Comparison of ENCODE assay signal across 8 cellular contexts in the genomic region with DNA sequence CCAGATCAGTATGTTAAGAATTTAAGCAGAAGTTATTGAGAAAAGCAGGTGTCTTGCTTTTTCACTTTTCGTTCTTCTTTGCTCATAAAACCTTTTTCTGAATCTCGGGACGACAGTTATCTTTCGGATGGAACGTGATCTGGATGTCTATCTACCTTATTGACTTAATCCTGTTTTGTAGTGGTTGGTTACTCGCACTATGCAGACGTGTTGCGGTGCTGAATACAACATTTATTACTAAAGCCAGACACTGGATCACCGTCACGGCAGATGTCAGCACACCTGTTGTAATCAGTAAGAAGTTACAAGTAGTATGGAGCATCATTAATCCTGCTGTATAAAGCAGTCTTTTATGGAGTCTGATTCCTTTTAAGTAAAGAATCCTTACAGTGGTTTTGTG. TPM values are rescaled to one million over a fixed set of nuclear protein-coding genes. Genes with fewer than 3 reads are reported as not detected.
DNase-seq lines count a peak whose midpoint lies in the region; ATAC-seq and TF ChIP-seq lines count a peak whose summit lies in the region.

No MANE protein-coding gene starts in this region.

- 0 to 12% methylated on average over 3 to 10 of the region's 10 CpGs for WGBS in endodermal cell (ENCODE audit: insufficient coverage in 1 of 2, insufficient read length in 1 of 2), 2 experiments

- H3K36me3 ChIP-seq in endodermal cell (ENCODE audit: control insufficient read depth, insufficient read depth, low read length) (peaks cover 7% of the 10 kb centered on the region), neuron (ENCODE audit: insufficient read depth, low read length) (no peaks in the 10 kb centered on the region)

- H3K36me3 Mint-ChIP-seq in endodermal cell (ENCODE audit: low read depth), result peaks cover 5% of the 10 kb centered on the region

- H3K9ac ChIP-seq in endodermal cell (ENCODE audit: extremely low read depth, low read length, poor library complexity, severe bottlenecking), result peak overlapping the region; percentile 65

- H3K9me3 ChIP-seq in endodermal cell (ENCODE audit: control insufficient read depth, low read length) (no peaks in the 10 kb centered on the region), neuron (ENCODE audit: low read length) (no peaks in the 10 kb centered on the region)

- peak; percentile 14 for ATAC-seq in HG02642 (IDR thresholded peaks at IDR 0.05; ENCODE audit: poor library complexity, unreplicated experiment)
- no peak for ATAC-seq in GM21528 (IDR thresholded peaks at IDR 0.05; ENCODE audit: low FRiP score, unreplicated experiment)

- H3K4me3 ChIP-seq in GM08714 (ENCODE audit: low read length), result peak overlapping the region; percentile 94
- peak overlapping the region; percentile 95 for H3K4me3 ChIP-seq in endodermal cell (ENCODE audit: low read length)
- H3K4me3 ChIP-seq in neuron (ENCODE audit: low read length), result peak overlapping the region; percentile 63

- intact Hi-C loops in posterior cingulate gyrus (cut with DNase I), result no loop called here

- peak overlapping the region; percentile 99 for H3K27ac Mint-ChIP-seq in endodermal cell

- no peaks in the 10 kb centered on the region for H3K27me3 ChIP-seq in endodermal cell (ENCODE audit: control insufficient read depth, insufficient read depth, low read length, poor library complexity, severe bottlenecking)
- H3K27me3 ChIP-seq in neuron (ENCODE audit: insufficient read depth, low read length), result no peaks in the 10 kb centered on the region

- H2AFZ ChIP-seq in neuron (ENCODE audit: low read depth, low read length), result peak overlapping the region; percentile 23

- no peak for TF ChIP-seq CTCF in endodermal cell (conservative IDR thresholded peaks at IDR 0.05)

- peak overlapping the region; percentile 96 for H3K4me3 Mint-ChIP-seq in endodermal cell

- DNase-seq in OCI-M1 (lab: John Stamatoyannopoulos, UW), result peak; percentile 66
- no peak for DNase-seq in endodermal cell
- DNase-seq in posterior cingulate gyrus, result no peak
- DNase-seq in GOT3 (lab: John Stamatoyannopoulos, UW), result no peak

- H3K27ac ChIP-seq in endodermal cell (ENCODE audit: low read depth, low read length), result peak overlapping the region; percentile 85

- peaks cover 19% of the 10 kb centered on the region for H3K4me1 Mint-ChIP-seq in endodermal cell

- no peaks in the 10 kb centered on the region for H3K27me3 Mint-ChIP-seq in endodermal cell (ENCODE audit: insufficient read depth)

- no peaks in the 10 kb centered on the region for H3K4me1 ChIP-seq in endodermal cell (ENCODE audit: control insufficient read depth, insufficient read depth, low read length)
- peaks cover 19% of the 10 kb centered on the region for H3K4me1 ChIP-seq in neuron (ENCODE audit: insufficient read depth, low read length)

- no peaks in the 10 kb centered on the region for H3K9me3 Mint-ChIP-seq in endodermal cell

RNA-seq across cellular contexts. Expression of gene CDKAL1, which starts 0.6 kb away (rescaled TPM):
- total RNA-seq in endodermal cell, result 10 to 100 TPM; 23.5 to 26.4 TPM
- polyA plus RNA-seq in endodermal cell (2013, experiment 1 of 2), result 14.2 TPM
- polyA plus RNA-seq in endodermal cell (2013, experiment 2 of 2), result 13.7 TPM
